ENCODE assay signal across 24 cellular contexts in the genomic region with DNA sequence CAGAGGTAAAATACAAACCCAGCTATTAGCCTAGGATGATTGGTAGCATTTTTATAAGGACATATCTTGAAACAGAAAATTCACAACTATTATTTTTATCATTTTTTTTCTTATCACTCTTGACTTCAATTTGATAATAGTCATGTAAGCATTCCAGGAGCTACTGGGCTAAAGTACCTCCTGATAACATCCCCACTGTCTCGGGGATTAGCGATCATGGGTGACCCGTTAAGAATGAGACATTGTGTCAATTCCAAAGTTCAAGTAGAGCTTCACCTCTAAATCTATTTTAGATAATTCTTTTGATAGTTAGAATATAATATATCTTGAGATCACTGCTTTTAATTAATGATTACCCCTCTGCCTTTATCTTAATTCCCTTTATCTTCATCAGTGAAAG.
"Had no signal": no experiment of that assay in that cellular context is flagged by ENCODE, and none has a peak within 500 bp of the region (broad histone marks: within the 10 kb centered on the region; RNA-seq: fewer than 3 reads in every experiment).

No MANE protein-coding gene starts in this region.

- H3K27ac ChIP-seq: stomach, suprapubic skin, testis, thoracic aorta, thyroid gland, tibial artery, tibial nerve, transverse colon, upper lobe of left lung, upper lobe of right lung, uterus, vagina had no signal

- H3K27me3 ChIP-seq: stomach, suprapubic skin, testis, thyroid gland, tibial artery, tibial nerve, transverse colon, upper lobe of left lung, upper lobe of right lung, uterus, vagina had no signal

- H3K36me3 ChIP-seq: stomach, suprapubic skin, thoracic aorta, thyroid gland, tibial artery, tibial nerve, transverse colon, upper lobe of left lung, upper lobe of right lung, uterus, vagina had no signal

- DNase-seq: stimulated activated CD4-positive, alpha-beta T cell treated with anti-CD3 and anti-CD28 coated beads, Interleukin-2, amount 100 ng/mL, for 48 hours; stimulated activated CD4-positive, alpha-beta T cell treated with anti-CD3 and anti-CD28 coated beads, Interleukin-4, amount 100 ng/mL, for 1 hour; stimulated activated CD4-positive, alpha-beta T cell treated with anti-CD3 and anti-CD28 coated beads, Interleukin-4, amount 100 ng/mL, for 24 hours; stimulated activated CD4-positive, alpha-beta T cell treated with anti-CD3 and anti-CD28 coated beads, Interleukin-4, amount 100 ng/mL, for 4 hours; stimulated activated CD8-positive, alpha-beta memory T cell treated with anti-CD3 and anti-CD28 coated beads, Interleukin-4, amount 100 ng/mL, for 48 hours; stimulated activated naive B cell treated with anti-CD40 and anti-IgM and Interleukin-4, amounts not matched to agents 10 μg/mL and 1 μg/mL and 100 μg/mL, for 72 hours; stimulated activated naive CD4-positive, alpha-beta T cell; stimulated activated naive CD4-positive, alpha-beta T cell treated with Interleukin-2 at 50 U/mL for 16 hours; stimulated activated naive CD8-positive, alpha-beta T cell treated with anti-CD3 and anti-CD28 coated beads, Interleukin-15, amount 100 ng/mL, for 72 hours; stimulated activated naive CD8-positive, alpha-beta T cell treated with anti-CD3 and anti-CD28 coated beads, Interleukin-15, Interleukin-2, amounts not matched to agents 100 U/mL and 50 U/mL, for 24 hours; stomach; substantia nigra; testis; thyroid gland; tibial artery; transverse colon; trophoblast cell; upper lobe of left lung; upper lobe of right lung; uterus had no signal

- H3K4me1 ChIP-seq: stomach, suprapubic skin, testis, thyroid gland, tibial artery, tibial nerve, transverse colon, upper lobe of left lung, upper lobe of right lung, uterus, vagina had no signal

- H3K4me3 ChIP-seq: stomach, suprapubic skin, testis, thoracic aorta, thyroid gland, tibial artery, tibial nerve, transverse colon, upper lobe of left lung, upper lobe of right lung, uterus, vagina had no signal
